In the genomic region with DNA sequence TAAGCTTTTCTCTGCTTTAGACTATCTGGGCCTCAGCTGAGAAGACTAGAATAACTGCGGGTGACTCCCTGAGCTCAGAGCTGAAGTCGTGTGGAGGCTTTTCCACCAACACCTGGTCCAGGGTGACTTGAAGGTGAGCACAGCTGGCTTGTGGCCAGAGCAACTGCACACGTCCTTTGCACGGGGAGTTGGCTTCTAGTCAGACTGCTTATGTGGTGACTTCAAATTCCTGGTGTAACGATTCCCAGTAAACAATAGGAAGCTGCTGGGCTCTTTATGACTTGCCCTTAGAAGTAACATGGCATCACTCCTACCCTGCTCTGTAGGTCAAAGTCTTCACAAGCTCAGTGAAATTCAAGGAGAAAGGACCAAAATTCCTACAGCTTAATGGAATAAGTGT, we compare ENCODE assay signal across 1 cellular context.
TF ChIP-seq lines count a peak whose summit lies in the region.

No MANE protein-coding gene starts in this region.

TF ChIP-seq in H1, 55 proteins besides CTCF, POLR2A, EP300 and RAD21:
- TF ChIP-seq TCF12 (IDR thresholded peaks at IDR 0.05; ENCODE audit: low read depth, low read length) (no peak), HDAC6 (IDR thresholded peaks at IDR 0.05; ENCODE audit: low read depth, low read length) (no peak), RBBP5 (IDR thresholded peaks at IDR 0.05; ENCODE audit: borderline replicate concordance, low read depth, low read length) (no peak), CHD2 (IDR thresholded peaks at IDR 0.05; ENCODE audit: low read length) (no peak), TAF7 (optimal IDR thresholded peaks at IDR 0.05; ENCODE audit: borderline replicate concordance, low read depth, low read length) (no peak), ATF3 (IDR thresholded peaks at IDR 0.05; ENCODE audit: insufficient read depth, low read depth, low read length) (no peak), TEAD4 (IDR thresholded peaks at IDR 0.05; ENCODE audit: low read depth, low read length) (no peak), MAX (IDR thresholded peaks at IDR 0.05) (no peak), PHF8 (conservative IDR thresholded peaks at IDR 0.05; ENCODE audit: low read depth, low read length) (no peak), EZH2 (IDR thresholded peaks at IDR 0.05; ENCODE audit: low read depth, low read length, severe bottlenecking) (no peak), MAFK (IDR thresholded peaks at IDR 0.05; ENCODE audit: low read depth, low read length) (no peak), BRCA1 (IDR thresholded peaks at IDR 0.05; ENCODE audit: low read depth, low read length) (no peak), CBX8 (IDR thresholded peaks at IDR 0.05; ENCODE audit: borderline replicate concordance, low read depth, low read length) (no peak), SP4 (IDR thresholded peaks at IDR 0.05; ENCODE audit: low read length) (no peak), BCL11A (IDR thresholded peaks at IDR 0.05; ENCODE audit: low read depth in 2 of 2, low read length in 2 of 2) (no peak), CTBP2 (IDR thresholded peaks at IDR 0.05; ENCODE audit: borderline replicate concordance, insufficient read depth, insufficient read length, low read length) (no peak), GABPA (IDR thresholded peaks at IDR 0.05; ENCODE audit: borderline replicate concordance, insufficient read depth, low read length) (no peak)
